In the genomic region with DNA sequence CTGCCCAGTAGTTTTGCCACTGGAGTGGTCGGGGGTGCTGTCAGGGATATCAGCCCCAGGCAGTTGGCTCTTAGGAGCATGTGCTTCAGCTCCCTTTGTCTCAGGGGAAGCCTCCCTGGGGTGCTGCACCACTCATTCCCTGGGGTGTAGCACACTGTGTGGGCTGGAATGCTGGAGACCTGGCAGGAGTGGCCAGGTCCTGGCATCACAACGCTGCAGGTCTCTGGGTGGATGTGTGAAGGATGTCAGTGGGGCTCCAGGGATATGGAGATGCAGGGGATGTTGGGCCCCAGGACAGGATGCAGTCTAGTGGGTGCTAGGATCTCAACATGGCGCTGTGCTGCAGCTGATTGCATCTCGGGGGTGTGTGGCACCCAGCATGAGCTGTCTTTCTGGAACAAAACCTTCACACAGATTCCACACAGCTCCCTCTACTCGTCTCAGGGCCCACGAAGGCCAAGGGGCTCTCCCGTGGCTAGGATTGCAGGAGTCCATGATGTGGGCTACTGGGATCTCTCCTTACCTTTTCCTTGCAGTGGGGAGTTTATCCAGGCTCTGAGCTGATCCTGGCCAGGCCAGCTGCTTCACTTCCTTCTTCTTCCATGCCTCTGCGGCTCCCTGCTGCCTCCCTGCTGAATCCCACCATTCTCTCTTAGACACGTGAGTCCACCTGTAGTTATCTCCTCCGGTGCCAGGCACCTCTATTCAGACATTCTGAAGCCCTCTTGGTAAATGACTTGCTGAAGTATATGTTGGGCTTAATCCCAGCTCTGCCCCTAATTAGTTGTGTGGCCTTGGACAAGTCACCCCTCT, we compare ENCODE assay signal across 2 cellular contexts.
TF ChIP-seq lines count a peak whose summit lies in the region.

No MANE protein-coding gene starts in this region.

TF ChIP-seq in H1, 55 proteins besides CTCF, POLR2A, EP300 and RAD21:
- TF ChIP-seq, protein P1, sequence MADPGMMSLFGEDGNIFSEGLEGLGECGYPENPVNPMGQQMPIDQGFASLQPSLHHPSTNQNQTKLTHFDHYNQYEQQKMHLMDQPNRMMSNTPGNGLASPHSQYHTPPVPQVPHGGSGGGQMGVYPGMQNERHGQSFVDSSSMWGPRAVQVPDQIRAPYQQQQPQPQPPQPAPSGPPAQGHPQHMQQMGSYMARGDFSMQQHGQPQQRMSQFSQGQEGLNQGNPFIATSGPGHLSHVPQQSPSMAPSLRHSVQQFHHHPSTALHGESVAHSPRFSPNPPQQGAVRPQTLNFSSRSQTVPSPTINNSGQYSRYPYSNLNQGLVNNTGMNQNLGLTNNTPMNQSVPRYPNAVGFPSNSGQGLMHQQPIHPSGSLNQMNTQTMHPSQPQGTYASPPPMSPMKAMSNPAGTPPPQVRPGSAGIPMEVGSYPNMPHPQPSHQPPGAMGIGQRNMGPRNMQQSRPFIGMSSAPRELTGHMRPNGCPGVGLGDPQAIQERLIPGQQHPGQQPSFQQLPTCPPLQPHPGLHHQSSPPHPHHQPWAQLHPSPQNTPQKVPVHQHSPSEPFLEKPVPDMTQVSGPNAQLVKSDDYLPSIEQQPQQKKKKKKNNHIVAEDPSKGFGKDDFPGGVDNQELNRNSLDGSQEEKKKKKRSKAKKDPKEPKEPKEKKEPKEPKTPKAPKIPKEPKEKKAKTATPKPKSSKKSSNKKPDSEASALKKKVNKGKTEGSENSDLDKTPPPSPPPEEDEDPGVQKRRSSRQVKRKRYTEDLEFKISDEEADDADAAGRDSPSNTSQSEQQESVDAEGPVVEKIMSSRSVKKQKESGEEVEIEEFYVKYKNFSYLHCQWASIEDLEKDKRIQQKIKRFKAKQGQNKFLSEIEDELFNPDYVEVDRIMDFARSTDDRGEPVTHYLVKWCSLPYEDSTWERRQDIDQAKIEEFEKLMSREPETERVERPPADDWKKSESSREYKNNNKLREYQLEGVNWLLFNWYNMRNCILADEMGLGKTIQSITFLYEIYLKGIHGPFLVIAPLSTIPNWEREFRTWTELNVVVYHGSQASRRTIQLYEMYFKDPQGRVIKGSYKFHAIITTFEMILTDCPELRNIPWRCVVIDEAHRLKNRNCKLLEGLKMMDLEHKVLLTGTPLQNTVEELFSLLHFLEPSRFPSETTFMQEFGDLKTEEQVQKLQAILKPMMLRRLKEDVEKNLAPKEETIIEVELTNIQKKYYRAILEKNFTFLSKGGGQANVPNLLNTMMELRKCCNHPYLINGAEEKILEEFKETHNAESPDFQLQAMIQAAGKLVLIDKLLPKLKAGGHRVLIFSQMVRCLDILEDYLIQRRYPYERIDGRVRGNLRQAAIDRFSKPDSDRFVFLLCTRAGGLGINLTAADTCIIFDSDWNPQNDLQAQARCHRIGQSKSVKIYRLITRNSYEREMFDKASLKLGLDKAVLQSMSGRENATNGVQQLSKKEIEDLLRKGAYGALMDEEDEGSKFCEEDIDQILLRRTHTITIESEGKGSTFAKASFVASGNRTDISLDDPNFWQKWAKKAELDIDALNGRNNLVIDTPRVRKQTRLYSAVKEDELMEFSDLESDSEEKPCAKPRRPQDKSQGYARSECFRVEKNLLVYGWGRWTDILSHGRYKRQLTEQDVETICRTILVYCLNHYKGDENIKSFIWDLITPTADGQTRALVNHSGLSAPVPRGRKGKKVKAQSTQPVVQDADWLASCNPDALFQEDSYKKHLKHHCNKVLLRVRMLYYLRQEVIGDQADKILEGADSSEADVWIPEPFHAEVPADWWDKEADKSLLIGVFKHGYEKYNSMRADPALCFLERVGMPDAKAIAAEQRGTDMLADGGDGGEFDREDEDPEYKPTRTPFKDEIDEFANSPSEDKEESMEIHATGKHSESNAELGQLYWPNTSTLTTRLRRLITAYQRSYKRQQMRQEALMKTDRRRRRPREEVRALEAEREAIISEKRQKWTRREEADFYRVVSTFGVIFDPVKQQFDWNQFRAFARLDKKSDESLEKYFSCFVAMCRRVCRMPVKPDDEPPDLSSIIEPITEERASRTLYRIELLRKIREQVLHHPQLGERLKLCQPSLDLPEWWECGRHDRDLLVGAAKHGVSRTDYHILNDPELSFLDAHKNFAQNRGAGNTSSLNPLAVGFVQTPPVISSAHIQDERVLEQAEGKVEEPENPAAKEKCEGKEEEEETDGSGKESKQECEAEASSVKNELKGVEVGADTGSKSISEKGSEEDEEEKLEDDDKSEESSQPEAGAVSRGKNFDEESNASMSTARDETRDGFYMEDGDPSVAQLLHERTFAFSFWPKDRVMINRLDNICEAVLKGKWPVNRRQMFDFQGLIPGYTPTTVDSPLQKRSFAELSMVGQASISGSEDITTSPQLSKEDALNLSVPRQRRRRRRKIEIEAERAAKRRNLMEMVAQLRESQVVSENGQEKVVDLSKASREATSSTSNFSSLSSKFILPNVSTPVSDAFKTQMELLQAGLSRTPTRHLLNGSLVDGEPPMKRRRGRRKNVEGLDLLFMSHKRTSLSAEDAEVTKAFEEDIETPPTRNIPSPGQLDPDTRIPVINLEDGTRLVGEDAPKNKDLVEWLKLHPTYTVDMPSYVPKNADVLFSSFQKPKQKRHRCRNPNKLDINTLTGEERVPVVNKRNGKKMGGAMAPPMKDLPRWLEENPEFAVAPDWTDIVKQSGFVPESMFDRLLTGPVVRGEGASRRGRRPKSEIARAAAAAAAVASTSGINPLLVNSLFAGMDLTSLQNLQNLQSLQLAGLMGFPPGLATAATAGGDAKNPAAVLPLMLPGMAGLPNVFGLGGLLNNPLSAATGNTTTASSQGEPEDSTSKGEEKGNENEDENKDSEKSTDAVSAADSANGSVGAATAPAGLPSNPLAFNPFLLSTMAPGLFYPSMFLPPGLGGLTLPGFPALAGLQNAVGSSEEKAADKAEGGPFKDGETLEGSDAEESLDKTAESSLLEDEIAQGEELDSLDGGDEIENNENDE (IDR thresholded peaks at IDR 0.05; ENCODE audit: insufficient replicate concordance, low read length) = no peak
- TF ChIP-seq TCF12 (IDR thresholded peaks at IDR 0.05; ENCODE audit: low read depth, low read length) = no peak
- TF ChIP-seq CHD1 (IDR thresholded peaks at IDR 0.05; ENCODE audit: low read depth, low read length) = no peak
- TF ChIP-seq SP4 (IDR thresholded peaks at IDR 0.05; ENCODE audit: low read length) = no peak
- TF ChIP-seq GABPA (IDR thresholded peaks at IDR 0.05; ENCODE audit: borderline replicate concordance, insufficient read depth, low read length) = no peak
- TF ChIP-seq CHD2 (IDR thresholded peaks at IDR 0.05; ENCODE audit: low read length) = no peak
- TF ChIP-seq RXRA (IDR thresholded peaks at IDR 0.05; ENCODE audit: insufficient read depth, low read depth, low read length) = no peak
- TF ChIP-seq, protein P2, sequence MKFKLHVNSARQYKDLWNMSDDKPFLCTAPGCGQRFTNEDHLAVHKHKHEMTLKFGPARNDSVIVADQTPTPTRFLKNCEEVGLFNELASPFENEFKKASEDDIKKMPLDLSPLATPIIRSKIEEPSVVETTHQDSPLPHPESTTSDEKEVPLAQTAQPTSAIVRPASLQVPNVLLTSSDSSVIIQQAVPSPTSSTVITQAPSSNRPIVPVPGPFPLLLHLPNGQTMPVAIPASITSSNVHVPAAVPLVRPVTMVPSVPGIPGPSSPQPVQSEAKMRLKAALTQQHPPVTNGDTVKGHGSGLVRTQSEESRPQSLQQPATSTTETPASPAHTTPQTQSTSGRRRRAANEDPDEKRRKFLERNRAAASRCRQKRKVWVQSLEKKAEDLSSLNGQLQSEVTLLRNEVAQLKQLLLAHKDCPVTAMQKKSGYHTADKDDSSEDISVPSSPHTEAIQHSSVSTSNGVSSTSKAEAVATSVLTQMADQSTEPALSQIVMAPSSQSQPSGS (IDR thresholded peaks at IDR 0.05; ENCODE audit: low read length) = no peak
TF ChIP-seq in H1: peak in this region for 0.

TF ChIP-seq in GM12891, 5 proteins besides CTCF, POLR2A, EP300 and RAD21:
- TF ChIP-seq TAF1 (IDR thresholded peaks at IDR 0.05; ENCODE audit: low read depth, low read length) (no peak), POLR2AphosphoS5 (IDR thresholded peaks at IDR 0.05; ENCODE audit: low read depth, low read length) (no peak), PAX5 (IDR thresholded peaks at IDR 0.05; ENCODE audit: insufficient read depth, low read length, severe bottlenecking) (no peak), SPI1 (IDR thresholded peaks at IDR 0.05; ENCODE audit: low read depth, low read length) (no peak), POU2F2 (IDR thresholded peaks at IDR 0.05; ENCODE audit: low read depth, low read length) (no peak)
TF ChIP-seq in GM12891: peak in this region for 0.
